ENCODE assay signal across 10 cellular contexts in the genomic region with DNA sequence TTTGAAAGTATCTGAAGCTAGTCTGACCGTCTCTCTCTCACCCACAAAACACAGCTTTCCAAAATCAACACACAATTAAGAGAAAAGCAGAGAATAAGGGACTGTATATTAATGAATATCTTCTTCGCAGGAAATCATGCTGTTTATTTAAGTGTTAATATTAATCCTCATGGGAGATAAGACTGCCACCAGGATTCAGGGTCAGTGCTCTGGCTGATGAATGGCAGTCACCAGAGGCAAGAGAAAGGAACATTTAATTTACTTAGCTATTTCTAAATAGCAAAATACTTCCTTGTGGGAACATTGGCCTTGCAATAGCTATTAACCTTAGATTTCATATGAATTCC. TPM values are rescaled to one million over a fixed set of nuclear protein-coding genes. Genes with fewer than 3 reads are reported as not detected.
DNase-seq lines count a peak whose midpoint lies in the region; ATAC-seq lines count a peak whose summit lies in the region.
"Had no signal": no experiment of that assay in that cellular context is flagged by ENCODE, and none has a peak within 500 bp of the region (broad histone marks: within the 10 kb centered on the region; RNA-seq: fewer than 3 reads in every experiment).

No MANE protein-coding gene starts in this region.

- no peak for DNase-seq in activated CD4-positive, alpha-beta T cell treated with anti-CD3 and anti-CD28 coated beads for 36 hours
- no peak for DNase-seq in activated CD4-positive, alpha-beta T cell treated with anti-CD3 and anti-CD28 coated beads for 48 hours
- DNase-seq in activated CD4-positive, alpha-beta memory T cell treated with anti-CD3 and anti-CD28 coated beads, Interleukin-2, amount 10 ng/mL, durations not matched to agents 7 days and 5 days = no peak
- peak; percentile 5 for DNase-seq in left kidney (ENCODE audit: low read depth, low spot score)
- DNase-seq in stimulated activated naive CD8-positive, alpha-beta T cell treated with anti-CD3 and anti-CD28 coated beads, Interleukin-15, amount 100 ng/mL, for 72 hours = no peak
- DNase-seq: NCI-H446 treated with DMSO at 0.1 percent for 48 hours, occipital lobe had no signal

- POLR2A ChIA-PET in activated CD4-positive, alpha-beta T cell treated with anti-CD3 and anti-CD28 coated beads for 36 hours (lab: Charles Lee) = interaction anchor here (1.0 to 1.2 kb wide), 2 partner anchors 97 to 183 kb away, joined by 4 to 6 read pairs; partner anchors contain the start of genes KIFAP3 and METTL18
- POLR2A ChIA-PET in activated CD4-positive, alpha-beta memory T cell treated with anti-CD3 and anti-CD28 coated beads, Interleukin-2, amount 10 ng/mL, durations not matched to agents 7 days and 5 days (lab: Charles Lee) = interaction anchor here (0.9 to 6.3 kb wide), 18 partner anchors 9 to 524 kb away, joined by 3 to 124 read pairs (median 6); partner anchors contain the start of genes BLZF1, F5, KIFAP3 and METTL18

- intact Hi-C loops in activated CD4-positive, alpha-beta T cell treated with anti-CD3 and anti-CD28 coated beads for 36 hours (cut with DNase I, micrococcal nuclease) = loop anchor here (1.0 to 10.0 kb wide), 10 partner anchors 96 to 1951 kb away; partner anchors contain the start of genes DNM3 (in 1 of the 2), F5 (in 1 of the 2), FMO4 (in 1 of the 2) and GORAB (in 1 of the 2)

- CTCF ChIA-PET in activated CD4-positive, alpha-beta T cell treated with anti-CD3 and anti-CD28 coated beads for 36 hours (lab: Charles Lee) = interaction anchor here (1.3 to 1.5 kb wide), 3 partner anchors 17 to 1254 kb away, joined by 3 to 4 read pairs (median 4); no protein-coding TSS in a partner anchor
- CTCF ChIA-PET in activated CD4-positive, alpha-beta memory T cell treated with anti-CD3 and anti-CD28 coated beads, Interleukin-2, amount 10 ng/mL, durations not matched to agents 7 days and 5 days (lab: Charles Lee) = interaction anchor here (0.9 to 1.6 kb wide), 7 partner anchors 15 to 305 kb away, joined by 3 to 7 read pairs (median 4); partner anchors contain the start of genes F5 and METTL18

- ATAC-seq in activated CD4-positive, alpha-beta T cell treated with anti-CD3 and anti-CD28 coated beads for 36 hours = no peak
- no peak for ATAC-seq in stimulated activated naive CD8-positive, alpha-beta T cell treated with anti-CD3 and anti-CD28 coated beads, Interleukin-15, amount 100 ng/mL, for 72 hours
- ATAC-seq in GM19452 (IDR thresholded peaks at IDR 0.05; ENCODE audit: unreplicated experiment) = no peak
- ATAC-seq in GM21526 (IDR thresholded peaks at IDR 0.05; ENCODE audit: low FRiP score, unreplicated experiment) = no peak
- ATAC-seq in HG03175 (IDR thresholded peaks at IDR 0.05; ENCODE audit: unreplicated experiment) = no peak

- H3K27ac Mint-ChIP-seq in activated CD4-positive, alpha-beta T cell treated with anti-CD3 and anti-CD28 coated beads for 36 hours = peak overlapping the region; percentile 89
- H3K27ac Mint-ChIP-seq in activated CD4-positive, alpha-beta memory T cell treated with anti-CD3 and anti-CD28 coated beads, Interleukin-2, amount 10 ng/mL, durations not matched to agents 7 days and 5 days = peak overlapping the region; percentile 91
- peak overlapping the region; percentile 94 to 98 for H3K27ac Mint-ChIP-seq in stimulated activated naive CD8-positive, alpha-beta T cell treated with anti-CD3 and anti-CD28 coated beads, Interleukin-15, amount 100 ng/mL, for 72 hours

- no peaks in the 10 kb centered on the region for H3K9me3 Mint-ChIP-seq in activated CD4-positive, alpha-beta T cell treated with anti-CD3 and anti-CD28 coated beads for 36 hours (ENCODE audit: low read depth)
- no peaks in the 10 kb centered on the region for H3K9me3 Mint-ChIP-seq in activated CD4-positive, alpha-beta memory T cell treated with anti-CD3 and anti-CD28 coated beads, Interleukin-2, amount 10 ng/mL, durations not matched to agents 7 days and 5 days
- H3K9me3 Mint-ChIP-seq in stimulated activated naive CD8-positive, alpha-beta T cell treated with anti-CD3 and anti-CD28 coated beads, Interleukin-15, amount 100 ng/mL, for 72 hours = peaks cover 0 to 5% of the 10 kb centered on the region in 2 donors

- no peaks in the 10 kb centered on the region for H3K27me3 Mint-ChIP-seq in activated CD4-positive, alpha-beta T cell treated with anti-CD3 and anti-CD28 coated beads for 36 hours
- no peaks in the 10 kb centered on the region for H3K27me3 Mint-ChIP-seq in activated CD4-positive, alpha-beta memory T cell treated with anti-CD3 and anti-CD28 coated beads, Interleukin-2, amount 10 ng/mL, durations not matched to agents 7 days and 5 days
- no peaks in the 10 kb centered on the region for H3K27me3 Mint-ChIP-seq in stimulated activated naive CD8-positive, alpha-beta T cell treated with anti-CD3 and anti-CD28 coated beads, Interleukin-15, amount 100 ng/mL, for 72 hours

- peaks cover 49% of the 10 kb centered on the region for H3K4me1 Mint-ChIP-seq in activated CD4-positive, alpha-beta T cell treated with anti-CD3 and anti-CD28 coated beads for 36 hours
- H3K4me1 Mint-ChIP-seq in activated CD4-positive, alpha-beta memory T cell treated with anti-CD3 and anti-CD28 coated beads, Interleukin-2, amount 10 ng/mL, durations not matched to agents 7 days and 5 days = peaks cover 55% of the 10 kb centered on the region
- H3K4me1 Mint-ChIP-seq in stimulated activated naive CD8-positive, alpha-beta T cell treated with anti-CD3 and anti-CD28 coated beads, Interleukin-15, amount 100 ng/mL, for 72 hours = peaks cover 57% of the 10 kb centered on the region

- peak overlapping the region; percentile 80 for H3K4me3 Mint-ChIP-seq in activated CD4-positive, alpha-beta T cell treated with anti-CD3 and anti-CD28 coated beads for 36 hours
- peak overlapping the region; percentile 73 for H3K4me3 Mint-ChIP-seq in activated CD4-positive, alpha-beta memory T cell treated with anti-CD3 and anti-CD28 coated beads, Interleukin-2, amount 10 ng/mL, durations not matched to agents 7 days and 5 days
- H3K4me3 Mint-ChIP-seq in stimulated activated naive CD8-positive, alpha-beta T cell treated with anti-CD3 and anti-CD28 coated beads, Interleukin-15, amount 100 ng/mL, for 72 hours = peak overlapping the region; percentile 90 to 96

- peaks cover 27% of the 10 kb centered on the region for H3K36me3 Mint-ChIP-seq in activated CD4-positive, alpha-beta T cell treated with anti-CD3 and anti-CD28 coated beads for 36 hours (ENCODE audit: low read depth)
- H3K36me3 Mint-ChIP-seq in activated CD4-positive, alpha-beta memory T cell treated with anti-CD3 and anti-CD28 coated beads, Interleukin-2, amount 10 ng/mL, durations not matched to agents 7 days and 5 days (ENCODE audit: low read depth) = peaks cover 34% of the 10 kb centered on the region

RNA-seq across cellular contexts. Expression of gene SCYL3, which starts 2.2 kb away (rescaled TPM):
- 10 to 100 TPM; 11.0 to 12.0 TPM for total RNA-seq in activated CD4-positive, alpha-beta T cell treated with anti-CD3 and anti-CD28 coated beads for 36 hours
- total RNA-seq in activated CD4-positive, alpha-beta memory T cell treated with anti-CD3 and anti-CD28 coated beads, Interleukin-2, amount 10 ng/mL, durations not matched to agents 7 days and 5 days = 10 to 100 TPM; 16.1 to 16.8 TPM
